In genomic region chr16:53434436-53435065, GRCh38 we compare ENCODE assay signal across 8 cellular contexts. TPM values are rescaled to one million over a fixed set of nuclear protein-coding genes. Genes with fewer than 3 reads are reported as not detected.
DNase-seq lines count a peak whose midpoint lies in the region; ATAC-seq, FAIRE-seq and TF ChIP-seq lines count a peak whose summit lies in the region.

Gene RBL2 (plus strand): TSS chr16:53434471. CDS start chr16:53434557, 86 bp downstream.

- H3K27ac ChIP-seq in pancreas (peak within 1 kb of the TSS; percentile 95 to 99 (median 98)), transverse colon (peak within 1 kb of the TSS; percentile 94 to 99 (median 97))

- in situ Hi-C loops in transverse colon (cut with MboI; ENCODE audit: low pct_ligation_motif_present in 1 of 4, low pct_unique_long_range_greater_than_20kb in 1 of 4, low sequenced_read_pairs in 3 of 4): no loop called here

- H3K27ac Mint-ChIP-seq in activated naive CD4-positive, alpha-beta T cell treated with anti-CD3 and anti-CD28 coated beads, Interleukin-2, amount 50 U/mL, for 24 hours: peak within 1 kb of the TSS; percentile 93

- peak; percentile 71 for ATAC-seq in GM21381 (IDR thresholded peaks at IDR 0.05; ENCODE audit: unreplicated experiment)
- ATAC-seq in pancreas: peak; percentile 82 to 91 (median 88)

- TF ChIP-seq POLR2A in transverse colon (IDR thresholded peaks at IDR 0.05): peak; percentile 66

- H3K4me3 ChIP-seq in pancreas (peak within 1 kb of the TSS; percentile 92 to 98 (median 96)), transverse colon (peak within 1 kb of the TSS; percentile 73 to 98 (median 88))

- 0 to 1% methylated on average over 75 to 85 of the region's 85 CpGs for WGBS in pancreas, 2 donors
- 0% methylated on average over 84 of the region's 85 CpGs; no CpG with 5 or more reads in 1 of the 2 donors for WGBS in transverse colon (ENCODE audit: low coverage in 1 of 2), 2 donors

- H3K36me3 ChIP-seq in pancreas: no peaks in the 10 kb centered on the region
- no peaks in the 10 kb centered on the region for H3K36me3 ChIP-seq in transverse colon

- H3K4me1 Mint-ChIP-seq in activated naive CD4-positive, alpha-beta T cell treated with anti-CD3 and anti-CD28 coated beads, Interleukin-2, amount 50 U/mL, for 24 hours: peaks cover 49% of the 10 kb centered on the region

- H3K4me3 Mint-ChIP-seq in activated naive CD4-positive, alpha-beta T cell treated with anti-CD3 and anti-CD28 coated beads, Interleukin-2, amount 50 U/mL, for 24 hours: peak within 1 kb of the TSS; percentile 99

- H3K27me3 Mint-ChIP-seq in activated naive CD4-positive, alpha-beta T cell treated with anti-CD3 and anti-CD28 coated beads, Interleukin-2, amount 50 U/mL, for 24 hours: no peaks in the 10 kb centered on the region

- H3K9me3 ChIP-seq in pancreas (no peaks in the 10 kb centered on the region), transverse colon (no peaks in the 10 kb centered on the region)

- no peaks in the 10 kb centered on the region for H3K36me3 Mint-ChIP-seq in activated naive CD4-positive, alpha-beta T cell treated with anti-CD3 and anti-CD28 coated beads, Interleukin-2, amount 50 U/mL, for 24 hours

- peaks cover 0 to 18% (median 13%) of the 10 kb centered on the region in 3 donors for H3K4me1 ChIP-seq in pancreas
- peaks cover 7 to 23% (median 12%) of the 10 kb centered on the region in 4 donors for H3K4me1 ChIP-seq in transverse colon

- FAIRE-seq in pancreas (lab: Jason Lieb, UNC): no peak

- TF ChIP-seq EP300 in transverse colon (IDR thresholded peaks at IDR 0.05; ENCODE audit: low read depth): no peak

- no peak for TF ChIP-seq CTCF in pancreas (IDR thresholded peaks at IDR 0.05)
- no peak for TF ChIP-seq CTCF in transverse colon (IDR thresholded peaks at IDR 0.05)

- H3K27me3 ChIP-seq in pancreas (no peaks in the 10 kb centered on the region), transverse colon (no peaks in the 10 kb centered on the region)

- H3K9me3 Mint-ChIP-seq in activated naive CD4-positive, alpha-beta T cell treated with anti-CD3 and anti-CD28 coated beads, Interleukin-2, amount 50 U/mL, for 24 hours: no peaks in the 10 kb centered on the region

- intact Hi-C loops in pancreas (cut with DNase I) (no loop called here), transverse colon (cut with DNase I; ENCODE audit: low total_unique reads) (no loop called here)

- peak; percentile 18 for DNase-seq in DMS53 treated with DMSO at 0.1 percent for 48 hours (lab: John Stamatoyannopoulos, UW; ENCODE audit: unreplicated experiment)
- peak; percentile 70 for DNase-seq in HT1080 (ENCODE audit: low read depth)
- DNase-seq in SK-N-DZ (ENCODE audit: low spot score): peak; percentile 58
- DNase-seq in glomerular visceral epithelial cell (ENCODE audit: extremely low spot score): peak; percentile 76
- DNase-seq in pancreas: peak; percentile 80 to 95 (median 88)
- peak; percentile 89 for DNase-seq in transverse colon

RNA-seq across cellular contexts. Expression of gene RBL2, which starts in this region (rescaled TPM):
- total RNA-seq in HT1080 (2014; rRNA removed; shearing (Covaris generic)): 20.6 and 23.6 TPM in 2 replicates
- 28.6 and 42.2 TPM in 2 replicates for polyA plus RNA-seq in HT1080 (2015; cell fraction: cytosol; rRNA removed)
- 85.1 and 93.1 TPM in 2 replicates for polyA plus RNA-seq in HT1080 (2015; cell fraction: nucleus; rRNA removed)
- polyA plus RNA-seq in SK-N-DZ (2014; cell fraction: cytosol; rRNA removed): 48.2 and 62.4 TPM in 2 replicates
- polyA plus RNA-seq in SK-N-DZ (2014; cell fraction: nucleus; rRNA removed): 411 and 452 TPM in 2 replicates
- total RNA-seq in pancreas: 10 to 100 TPM; 27.6 to 60.6 (median 40.3) TPM
- 10 to 100 TPM; 29.9 to 45.3 TPM for polyA plus RNA-seq in pancreas
- total RNA-seq in transverse colon: 100 to 1,000 TPM in 1 of 4 donors, 10 to 100 TPM in 3; 27.7 to 115 (median 64.0) TPM

Comparison
In these comparisons a context has a peak if more than half of its experiments do, and no peak if none do; other contexts are left out.
1. Peak in every context shown above with its lines: DNase-seq, ATAC-seq, H3K4me3 ChIP-seq and H3K27ac ChIP-seq.
2. DNase-seq: peak in every context shown above with its lines; median percentile 89 in transverse colon; 88 in pancreas; 76 in glomerular visceral epithelial cell; 70 in HT1080; 58 in SK-N-DZ; 18 in DMS53 treated with DMSO at 0.1 percent for 48 hours.